Comparison of ENCODE assay signal across 8 cellular contexts in the genomic region with DNA sequence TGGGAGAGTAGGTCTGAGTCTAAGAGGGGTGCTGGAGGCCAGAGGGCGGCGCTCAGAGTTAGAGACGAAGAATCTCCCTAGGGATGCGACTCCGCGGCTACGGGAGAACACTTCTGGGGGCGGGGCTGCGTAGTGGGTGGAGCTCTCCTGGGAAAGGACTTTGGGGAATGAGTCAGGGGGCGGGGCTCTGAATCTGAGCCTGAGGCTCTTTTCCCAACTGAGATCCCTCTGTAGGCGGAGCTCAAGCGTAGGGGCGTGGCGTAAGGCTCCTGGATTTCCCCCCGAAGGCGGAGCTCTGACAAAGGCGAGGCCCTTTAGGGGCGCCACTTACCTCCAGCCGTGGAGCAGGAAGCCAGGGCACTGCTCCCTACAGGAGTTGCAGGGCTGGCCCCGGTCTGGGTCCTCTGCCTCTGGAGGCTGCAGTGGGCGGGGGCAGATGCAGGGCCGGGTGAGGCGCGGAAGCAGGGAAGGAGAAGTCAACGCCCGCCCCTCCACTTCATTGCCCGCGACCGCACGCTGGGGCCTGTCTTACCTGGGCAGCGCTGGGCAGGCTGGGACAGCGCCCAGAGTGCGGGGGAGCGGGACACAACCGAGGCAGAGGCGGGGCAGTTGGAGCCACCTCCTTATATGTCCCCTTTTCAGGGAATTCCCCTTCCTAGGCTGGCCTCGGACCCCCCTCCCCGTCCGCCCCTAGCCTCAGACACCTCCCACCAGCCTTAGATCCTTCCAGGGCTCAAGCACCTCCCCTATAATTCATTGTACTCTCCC. TPM values are rescaled to one million over a fixed set of nuclear protein-coding genes. Genes with fewer than 3 reads are reported as not detected.
DNase-seq lines count a peak whose midpoint lies in the region; ATAC-seq and TF ChIP-seq lines count a peak whose summit lies in the region.

No MANE protein-coding gene starts in this region.

- peaks cover 0 to 24% (median 15%) of the 10 kb centered on the region in 4 donors for H3K36me3 ChIP-seq in esophagus muscularis mucosa
- peaks cover 0 to 22% (median 0%) of the 10 kb centered on the region in 3 experiments for H3K36me3 ChIP-seq in naive thymus-derived CD4-positive, alpha-beta T cell (ENCODE audit: control insufficient read depth in 2 of 3, insufficient read depth in 3 of 3, low read length in 3 of 3)
- no peaks in the 10 kb centered on the region for H3K36me3 ChIP-seq in aorta (ENCODE audit: control insufficient read depth in 1 of 2, insufficient read depth in 2 of 2, low read length in 1 of 2)

- ATAC-seq in CD4-positive, alpha-beta T cell (ENCODE audit: poor library complexity), result peak; percentile 46
- ATAC-seq in GM19455 (IDR thresholded peaks at IDR 0.05; ENCODE audit: unreplicated experiment) (peak; percentile 42), aorta (ENCODE audit: low FRiP score) (peak; percentile 82), GM18870 (IDR thresholded peaks at IDR 0.05; ENCODE audit: unreplicated experiment) (no peak)
- peak; percentile 49 for ATAC-seq in naive thymus-derived CD4-positive, alpha-beta T cell

- H3K27ac ChIP-seq in CD4-positive, alpha-beta T cell (ENCODE audit: low read depth, low read length), result no peak overlapping the region
- H3K27ac ChIP-seq in esophagus muscularis mucosa (replicated peaks in 1 of 4) (peak overlapping the region; percentile 83 to 87 (median 86)), aorta (ENCODE audit: low read depth in 1 of 2, low read length in 2 of 2) (peak overlapping the region in 1 of 2 donors; percentile 43)
- H3K27ac ChIP-seq in naive thymus-derived CD4-positive, alpha-beta T cell (ENCODE audit: low read depth, low read length), result peak overlapping the region; percentile 55

- H3K4me1 Mint-ChIP-seq in CD4-positive, alpha-beta T cell (ENCODE audit: low read depth), result peaks cover 13% of the 10 kb centered on the region
- peaks cover 7% of the 10 kb centered on the region for H3K4me1 Mint-ChIP-seq in activated CD4-positive, alpha-beta memory T cell treated with anti-CD3 and anti-CD28 coated beads for 36 hours (ENCODE audit: low read depth)
- H3K4me1 Mint-ChIP-seq in naive thymus-derived CD4-positive, alpha-beta T cell, result peaks cover 0 to 29% (median 12%) of the 10 kb centered on the region in 7 donors

- POLR2A ChIA-PET in CD4-positive, alpha-beta T cell (lab: Charles Lee), result no interaction called here
- POLR2A ChIA-PET in activated CD4-positive, alpha-beta memory T cell treated with anti-CD3 and anti-CD28 coated beads for 36 hours (lab: Charles Lee), result interaction anchor here (0.6 to 1.2 kb wide), 2 partner anchors 17 to 18 kb away, joined by 4 to 5 read pairs; no protein-coding TSS in a partner anchor
- POLR2A ChIA-PET in naive thymus-derived CD4-positive, alpha-beta T cell (lab: Charles Lee), result interaction anchor here (0.7 kb wide), 1 partner anchor 26 kb away, joined by 4 read pairs; no protein-coding TSS in a partner anchor

- no peaks in the 10 kb centered on the region for H3K9me3 ChIP-seq in CD4-positive, alpha-beta T cell (ENCODE audit: control insufficient read depth, low read length)
- H3K9me3 ChIP-seq in esophagus muscularis mucosa, result no peaks in the 10 kb centered on the region
- H3K9me3 ChIP-seq in naive thymus-derived CD4-positive, alpha-beta T cell (ENCODE audit: control insufficient read depth in 2 of 3, low read length in 3 of 3), result no peaks in the 10 kb centered on the region
- H3K9me3 ChIP-seq in aorta (ENCODE audit: control insufficient read depth, low read length), result no peaks in the 10 kb centered on the region

- peak in 2 of 10 experiments; percentile 6 to 16 for DNase-seq in CD4-positive, alpha-beta T cell
- DNase-seq in NCI-H146 treated with DMSO at 0.1 percent for 48 hours (lab: John Stamatoyannopoulos, UW; ENCODE audit: unreplicated experiment) (peak; percentile 76), esophagus muscularis mucosa (ENCODE audit: extremely low spot score) (peak; percentile 97), aorta (peak; percentile 92 to 96)
- peak; percentile 67 for DNase-seq in activated CD4-positive, alpha-beta memory T cell treated with anti-CD3 and anti-CD28 coated beads for 36 hours
- DNase-seq in naive thymus-derived CD4-positive, alpha-beta T cell, result peak in 2 of 9 donors; percentile 24 to 46

- no peak for TF ChIP-seq EP300 in esophagus muscularis mucosa (IDR thresholded peaks at IDR 0.05)

- H3K27ac Mint-ChIP-seq in CD4-positive, alpha-beta T cell, result peak overlapping the region; percentile 69
- H3K27ac Mint-ChIP-seq in activated CD4-positive, alpha-beta memory T cell treated with anti-CD3 and anti-CD28 coated beads for 36 hours, result peak overlapping the region; percentile 86
- peak overlapping the region in 8 of 9 donors; percentile 24 to 83 (median 48) for H3K27ac Mint-ChIP-seq in naive thymus-derived CD4-positive, alpha-beta T cell

- CTCF ChIA-PET in CD4-positive, alpha-beta T cell (lab: Charles Lee), result interaction anchor here (0.9 kb wide), 1 partner anchor 21 kb away, joined by 3 read pairs; no protein-coding TSS in a partner anchor
- CTCF ChIA-PET in activated CD4-positive, alpha-beta memory T cell treated with anti-CD3 and anti-CD28 coated beads for 36 hours (lab: Charles Lee), result interaction anchor here (1.6 kb wide), 1 partner anchor 29 kb away, joined by 3 read pairs; no protein-coding TSS in a partner anchor
- CTCF ChIA-PET in naive thymus-derived CD4-positive, alpha-beta T cell (lab: Charles Lee), result interaction anchor here (0.6 kb wide), 1 partner anchor 47 kb away, joined by 5 read pairs; no protein-coding TSS in a partner anchor

- peaks cover 18% of the 10 kb centered on the region for H3K36me3 Mint-ChIP-seq in CD4-positive, alpha-beta T cell (ENCODE audit: low read depth)
- peaks cover 13% of the 10 kb centered on the region for H3K36me3 Mint-ChIP-seq in activated CD4-positive, alpha-beta memory T cell treated with anti-CD3 and anti-CD28 coated beads for 36 hours
- peaks cover 0 to 13% (median 6%) of the 10 kb centered on the region in 5 donors for H3K36me3 Mint-ChIP-seq in naive thymus-derived CD4-positive, alpha-beta T cell

- H3K4me1 ChIP-seq in esophagus muscularis mucosa, result peaks cover 12 to 30% (median 28%) of the 10 kb centered on the region in 4 donors
- peaks cover 4 to 8% of the 10 kb centered on the region in 2 donors for H3K4me1 ChIP-seq in naive thymus-derived CD4-positive, alpha-beta T cell (ENCODE audit: control insufficient read depth in 2 of 2, insufficient read depth in 2 of 2, low read length in 2 of 2)
- H3K4me1 ChIP-seq in aorta (ENCODE audit: control insufficient read depth in 1 of 2, insufficient read depth in 2 of 2, low read length in 2 of 2), result no peaks in the 10 kb centered on the region

- H3K4me3 ChIP-seq in esophagus muscularis mucosa, result peak overlapping the region; percentile 57 to 68 (median 60)
- H3K4me3 ChIP-seq in naive thymus-derived CD4-positive, alpha-beta T cell (ENCODE audit: low read length), result peak overlapping the region; percentile 24
- no peak overlapping the region for H3K4me3 ChIP-seq in aorta (ENCODE audit: low read length in 2 of 2)

- TF ChIP-seq POLR2A in esophagus muscularis mucosa (IDR thresholded peaks at IDR 0.05; ENCODE audit: low read depth), result no peak

- no peaks in the 10 kb centered on the region for H3K27me3 ChIP-seq in CD4-positive, alpha-beta T cell (ENCODE audit: control insufficient read depth, insufficient read depth, low read length)
- no peaks in the 10 kb centered on the region for H3K27me3 ChIP-seq in esophagus muscularis mucosa
- H3K27me3 ChIP-seq in naive thymus-derived CD4-positive, alpha-beta T cell (ENCODE audit: control insufficient read depth in 2 of 2, insufficient read depth in 2 of 2, low read length in 2 of 2), result no peaks in the 10 kb centered on the region
- H3K27me3 ChIP-seq in aorta (ENCODE audit: control insufficient read depth in 1 of 2, insufficient read depth in 2 of 2, low read length in 1 of 2), result no peaks in the 10 kb centered on the region

- H3K27me3 Mint-ChIP-seq in CD4-positive, alpha-beta T cell, result no peaks in the 10 kb centered on the region
- H3K27me3 Mint-ChIP-seq in activated CD4-positive, alpha-beta memory T cell treated with anti-CD3 and anti-CD28 coated beads for 36 hours, result no peaks in the 10 kb centered on the region
- H3K27me3 Mint-ChIP-seq in naive thymus-derived CD4-positive, alpha-beta T cell, result no peaks in the 10 kb centered on the region

- 58% methylated on average over 14 of the region's 39 CpGs for WGBS in esophagus muscularis mucosa
- 3 to 38% methylated on average over 35 to 39 of the region's 39 CpGs for WGBS in aorta, 2 donors

- no peaks in the 10 kb centered on the region for H3K9me3 Mint-ChIP-seq in CD4-positive, alpha-beta T cell
- H3K9me3 Mint-ChIP-seq in activated CD4-positive, alpha-beta memory T cell treated with anti-CD3 and anti-CD28 coated beads for 36 hours, result no peaks in the 10 kb centered on the region
- H3K9me3 Mint-ChIP-seq in naive thymus-derived CD4-positive, alpha-beta T cell, result no peaks in the 10 kb centered on the region

- intact Hi-C loops in CD4-positive, alpha-beta T cell (cut with DNase I, micrococcal nuclease), result no loop called here
- intact Hi-C loops in activated CD4-positive, alpha-beta memory T cell treated with anti-CD3 and anti-CD28 coated beads for 36 hours (cut with micrococcal nuclease), result no loop called here
- intact Hi-C loops in esophagus muscularis mucosa (cut with DNase I), result no loop called here
- intact Hi-C loops in naive thymus-derived CD4-positive, alpha-beta T cell (cut with micrococcal nuclease), result loop anchor here in 1 of 2 donors (1.0 kb wide), 1 partner anchor 17 kb away; no protein-coding TSS in a partner anchor
- intact Hi-C loops in aorta (cut with DNase I), result no loop called here

- H3K4me3 Mint-ChIP-seq in CD4-positive, alpha-beta T cell, result peak overlapping the region; percentile 86
- H3K4me3 Mint-ChIP-seq in activated CD4-positive, alpha-beta memory T cell treated with anti-CD3 and anti-CD28 coated beads for 36 hours, result peak overlapping the region; percentile 83
- peak overlapping the region; percentile 73 to 93 (median 82) for H3K4me3 Mint-ChIP-seq in naive thymus-derived CD4-positive, alpha-beta T cell

- no peak for TF ChIP-seq CTCF in CD4-positive, alpha-beta T cell (IDR thresholded peaks at IDR 0.05)
- TF ChIP-seq CTCF in esophagus muscularis mucosa (IDR thresholded peaks at IDR 0.05), result peak in 1 of 3 experiments; percentile 15

RNA-seq across cellular contexts. Expression of gene PRICKLE3, which starts 1.7 kb away (rescaled TPM):
- total RNA-seq in CD4-positive, alpha-beta T cell, result 1 to 10 TPM; 1.8 to 2.3 TPM
- 10 to 100 TPM; 18.1 to 20.1 TPM for total RNA-seq in activated CD4-positive, alpha-beta memory T cell treated with anti-CD3 and anti-CD28 coated beads for 36 hours
- total RNA-seq in esophagus muscularis mucosa (10 to 100 TPM in 3 of 4 donors, 1 to 10 TPM in 1; 7.6 to 16.2 (median 12.3) TPM), aorta (10 to 100 TPM; 11.9 to 13.3 TPM)
- 10 to 100 TPM in 1 of 5 experiments, 1 to 10 TPM in 4; 7.2 to 19.8 (median 9.2) TPM for total RNA-seq in naive thymus-derived CD4-positive, alpha-beta T cell
- polyA plus RNA-seq in naive thymus-derived CD4-positive, alpha-beta T cell, result 1 to 10 TPM; 1.4 to 4.2 TPM
- polyA plus RNA-seq in aorta, result 1 to 10 TPM; 2.8 to 7.2 TPM

RNA-seq across cellular contexts. Expression of gene PLP2, which starts 12.8 kb away (rescaled TPM):
- 100 to 1,000 TPM; 124 to 128 TPM for total RNA-seq in CD4-positive, alpha-beta T cell
- total RNA-seq in activated CD4-positive, alpha-beta memory T cell treated with anti-CD3 and anti-CD28 coated beads for 36 hours, result 100 to 1,000 TPM; 222 to 234 TPM
- total RNA-seq in esophagus muscularis mucosa, result 100 to 1,000 TPM in 1 of 4 donors, 10 to 100 TPM in 3; 55.3 to 101 (median 76.3) TPM
- 100 to 1,000 TPM in 1 of 5 experiments, 10 to 100 TPM in 4; 64.2 to 132 (median 90.5) TPM for total RNA-seq in naive thymus-derived CD4-positive, alpha-beta T cell
- 100 to 1,000 TPM; 100 to 129 TPM for polyA plus RNA-seq in naive thymus-derived CD4-positive, alpha-beta T cell
- 100 to 1,000 TPM; 159 to 201 TPM for total RNA-seq in aorta
- polyA plus RNA-seq in aorta, result 100 to 1,000 TPM; 203 to 337 TPM

RNA-seq across cellular contexts. Expression of gene SYP, which starts 15.5 kb away (rescaled TPM):
- under 1 TPM; 0.17 to 0.69 TPM for total RNA-seq in CD4-positive, alpha-beta T cell
- total RNA-seq in activated CD4-positive, alpha-beta memory T cell treated with anti-CD3 and anti-CD28 coated beads for 36 hours, result 1 to 10 TPM; 5.3 to 5.4 TPM
- total RNA-seq in esophagus muscularis mucosa (10 to 100 TPM in 1 of 4 donors, 1 to 10 TPM in 3; 4.5 to 12.0 (median 6.1) TPM), aorta (1 to 10 TPM; 2.4 to 4.5 TPM)
- total RNA-seq in naive thymus-derived CD4-positive, alpha-beta T cell, result 1 to 10 TPM in 3 of 5 experiments, under 1 TPM in 2; 0.35 to 2.2 (median 1.1) TPM
- under 1 TPM; 0.26 to 0.53 TPM for polyA plus RNA-seq in naive thymus-derived CD4-positive, alpha-beta T cell
- polyA plus RNA-seq in aorta, result 1 to 10 TPM; 3.0 to 5.3 TPM

RNA-seq across cellular contexts. Expression of gene MAGIX, which starts 21.9 kb away (rescaled TPM):
- under 1 TPM; 0.89 to 0.93 TPM for total RNA-seq in CD4-positive, alpha-beta T cell
- 1 to 10 TPM in 1 of 2 experiments, under 1 TPM in 1; 0.87 to 1.0 TPM for total RNA-seq in activated CD4-positive, alpha-beta memory T cell treated with anti-CD3 and anti-CD28 coated beads for 36 hours
- total RNA-seq in esophagus muscularis mucosa, result 1 to 10 TPM; 1.5 to 4.2 (median 3.6) TPM
- total RNA-seq in naive thymus-derived CD4-positive, alpha-beta T cell, result 1 to 10 TPM; 1.5 to 2.6 (median 2.1) TPM
- 1 to 10 TPM in 1 of 2 donors, under 1 TPM in 1; 0.38 to 1.0 TPM for polyA plus RNA-seq in naive thymus-derived CD4-positive, alpha-beta T cell
- 1 to 10 TPM; 2.7 to 2.8 TPM for total RNA-seq in aorta
- polyA plus RNA-seq in aorta, result 1 to 10 TPM; 1.9 to 4.9 TPM

RNA-seq across cellular contexts. Expression of gene CACNA1F, which starts 48.7 kb away (rescaled TPM):
- total RNA-seq in CD4-positive, alpha-beta T cell, result 1 to 10 TPM; 1.1 to 1.2 TPM
- total RNA-seq in activated CD4-positive, alpha-beta memory T cell treated with anti-CD3 and anti-CD28 coated beads for 36 hours, result under 1 TPM; 0.51 to 0.74 TPM
- under 1 TPM; under 0.01 to 0.42 (median 0.06) TPM for total RNA-seq in esophagus muscularis mucosa
- total RNA-seq in naive thymus-derived CD4-positive, alpha-beta T cell, result 1 to 10 TPM in 4 of 5 experiments, under 1 TPM in 1; 0.58 to 2.2 (median 1.3) TPM
- polyA plus RNA-seq in naive thymus-derived CD4-positive, alpha-beta T cell, result under 1 TPM in 1 of 2 donors, not detected in 1; 0.12 TPM
- total RNA-seq in aorta, result under 1 TPM; 0.06 to 0.42 TPM
- under 1 TPM; 0.03 to 0.38 TPM for polyA plus RNA-seq in aorta

Comparison
In these comparisons a context has a peak if more than half of its experiments do, and no peak if none do; other contexts are left out.
1. H3K4me3 ChIP-seq: peak in esophagus muscularis mucosa (4 of 4) and naive thymus-derived CD4-positive, alpha-beta T cell (single experiment); none in aorta (0 of 2).
2. Peak in every context shown above with its lines, with median percentiles within 50 percentile points of each other: H3K27ac Mint-ChIP-seq and H3K4me3 Mint-ChIP-seq.